Comparison of ENCODE assay signal across 22 cellular contexts in genomic region chr6:157013649-157014365, GRCh38.
DNase-seq lines count a peak whose midpoint lies in the region; ATAC-seq and TF ChIP-seq lines count a peak whose summit lies in the region.
"Had no signal": no experiment of that assay in that cellular context is flagged by ENCODE, and none has a peak within 500 bp of the region (broad histone marks: within the 10 kb centered on the region; RNA-seq: fewer than 3 reads in every experiment).

No MANE protein-coding gene starts in this region.

- TF ChIP-seq CTCF in astrocyte of the spinal cord (IDR thresholded peaks at IDR 0.05; ENCODE audit: low read depth, low read length) (no peak), neural cell (IDR thresholded peaks at IDR 0.05; ENCODE audit: poor library complexity, severe bottlenecking) (no peak), H9 (conservative IDR thresholded peaks at IDR 0.05) (no peak)

- in situ Hi-C loops in G401 (cut with HindIII; ENCODE audit: low sequenced_read_pairs) (no loop called here), astrocyte of the spinal cord (cut with HindIII; ENCODE audit: low sequenced_read_pairs) (no loop called here)

- no peak overlapping the region for H4K5ac ChIP-seq in H9 (ENCODE audit: insufficient read length, low read depth, low read length)

- no peak overlapping the region; a peak in 1 of 7 replicates for H3K27ac Mint-ChIP-seq in H9
- H3K27ac Mint-ChIP-seq: activated CD4-positive, alpha-beta memory T cell treated with anti-CD3 and anti-CD28 coated beads for 36 hours; activated naive CD8-positive, alpha-beta T cell; activated T-helper 2 cell treated with anti-CD3 and anti-CD28 coated beads, Interferon-gamma antibody, Interleukin-2, Interleukin-4, amounts not matched to agents 10 μg/mL and 5 μg/mL and 100 μg/mL, durations not matched to agents 14 hours and 24 hours and 36 hours; natural killer cell treated with Interleukin-12 subunit alpha and Interleukin-12 subunit beta and Interleukin-15 and Interleukin-18, amount 100 ng/mL, for 72 hours; stimulated activated naive CD8-positive, alpha-beta T cell treated with anti-CD3 and anti-CD28 coated beads, Interleukin-15, Interleukin-2, amounts not matched to agents 100 ng/mL and 50 ng/mL, for 24 hours had no signal

- no peaks in the 10 kb centered on the region for H3K9me3 ChIP-seq in HUES48 (ENCODE audit: control insufficient read depth, insufficient read depth, low read length)
- H3K9me3 ChIP-seq in neural cell (ENCODE audit: low read length) = peaks cover 13% of the 10 kb centered on the region
- H3K9me3 ChIP-seq in H9 (ENCODE audit: control insufficient read depth, low read depth, low read length) = no peaks in the 10 kb centered on the region
- H3K9me3 ChIP-seq: mucosa of descending colon, thoracic aorta had no signal

- H3K23me2 ChIP-seq in H9 (ENCODE audit: insufficient read length, low read depth, low read length, poor library complexity, severe bottlenecking) = no peaks in the 10 kb centered on the region

- H3K23ac ChIP-seq in H9 (ENCODE audit: insufficient read length, low read depth, low read length) = no peak overlapping the region

- H3K4me2 ChIP-seq in neural cell (ENCODE audit: low read length) (peak overlapping the region; percentile 2), H9 (ENCODE audit: insufficient read depth, insufficient read length, low read length) (no peak overlapping the region)

- H3K9ac ChIP-seq in HUES48 (ENCODE audit: low read depth, low read length) (no peak overlapping the region), neural cell (ENCODE audit: low read length) (no peak overlapping the region), H9 (ENCODE audit: extremely low read depth, insufficient read length, low read length) (no peak overlapping the region)

- H3K36me3 ChIP-seq in HUES48 (ENCODE audit: control insufficient read depth, insufficient read depth, low read length) = no peaks in the 10 kb centered on the region
- no peaks in the 10 kb centered on the region for H3K36me3 ChIP-seq in neural cell (ENCODE audit: insufficient read depth, low read length)
- H3K36me3 ChIP-seq: thoracic aorta had no signal

- no peaks in the 10 kb centered on the region for H3K9me2 ChIP-seq in neural cell (ENCODE audit: insufficient read depth, low read length)

- H3K9me3 Mint-ChIP-seq in H9 = peaks cover 0 to 5% of the 10 kb centered on the region in 2 experiments; a peak in 2 of 5 replicates
- H3K9me3 Mint-ChIP-seq: natural killer cell treated with Interleukin-12 subunit alpha and Interleukin-12 subunit beta and Interleukin-15 and Interleukin-18, amount 100 ng/mL, for 72 hours; stimulated activated naive CD8-positive, alpha-beta T cell treated with anti-CD3 and anti-CD28 coated beads, Interleukin-15, Interleukin-2, amounts not matched to agents 100 ng/mL and 50 ng/mL, for 24 hours had no signal

- H3K4me3 Mint-ChIP-seq in H9 = no peak overlapping the region
- H3K4me3 Mint-ChIP-seq: activated CD4-positive, alpha-beta memory T cell treated with anti-CD3 and anti-CD28 coated beads for 36 hours; activated naive CD8-positive, alpha-beta T cell; natural killer cell treated with Interleukin-12 subunit alpha and Interleukin-12 subunit beta and Interleukin-15 and Interleukin-18, amount 100 ng/mL, for 72 hours; stimulated activated naive CD8-positive, alpha-beta T cell treated with anti-CD3 and anti-CD28 coated beads, Interleukin-15, Interleukin-2, amounts not matched to agents 100 ng/mL and 50 ng/mL, for 24 hours had no signal

- H3T11ph ChIP-seq in H9 (ENCODE audit: low read length) = no peak overlapping the region

- peak overlapping the region; percentile 30 for H3K27ac ChIP-seq in HUES48 (ENCODE audit: low read depth, low read length)
- peak overlapping the region; percentile 33 for H3K27ac ChIP-seq in neural cell (ENCODE audit: low read length)
- H3K27ac ChIP-seq in H9 (ENCODE audit: insufficient read length, low read depth, low read length) = no peak overlapping the region
- H3K27ac ChIP-seq: thoracic aorta had no signal

- H2AFZ ChIP-seq in neural cell (ENCODE audit: low read depth, low read length) (no peak overlapping the region), H9 (ENCODE audit: low read length) (no peak overlapping the region)

- H3K18ac ChIP-seq in H9 (ENCODE audit: insufficient read length, low read depth, low read length) = no peak overlapping the region

- no peak overlapping the region for H4K8ac ChIP-seq in H9 (replicated peaks; ENCODE audit: insufficient read length, low read depth, low read length)

- DNase-seq in G401 (ENCODE audit: low spot score) (peak; percentile 20), astrocyte of the spinal cord (ENCODE audit: low read depth, low spot score) (peak; percentile 36), germinal center (ENCODE audit: low spot score) (no peak), H9 (no peak)
- DNase-seq: activated CD4-positive, alpha-beta memory T cell treated with anti-CD3 and anti-CD28 coated beads for 36 hours; activated CD8-positive, alpha-beta memory T cell treated with anti-CD3 and anti-CD28 coated beads, Interleukin-2, amount 50 U/mL, for 48 hours; aorta; GOT3; islet precursor cell; mucosa of descending colon; NCI-H1092 treated with DMSO at 0.1 percent for 48 hours; NCI-H1930; NCI-H226; T-helper 1 cell had no signal

- H3K27me3 ChIP-seq in HUES48 (ENCODE audit: control insufficient read depth, insufficient read depth, low read length) (no peaks in the 10 kb centered on the region), neural cell (ENCODE audit: insufficient read depth, low read depth, low read length) (no peaks in the 10 kb centered on the region), H9 (ENCODE audit: insufficient read depth, low read length) (no peaks in the 10 kb centered on the region)

- H2BK12ac ChIP-seq in H9 (ENCODE audit: insufficient read length, low read depth, low read length) = no peak overlapping the region

- H2BK120ac ChIP-seq in H9 (ENCODE audit: low read depth, low read length, poor library complexity, severe bottlenecking) = no peak overlapping the region

- WGBS in H9 (ENCODE audit: extremely low coverage, insufficient read length, low lambda C conversion rate) = no CpG with 5 or more reads among the region's 7 CpGs

- H2BK20ac ChIP-seq in H9 (ENCODE audit: low read depth, low read length, poor library complexity, severe bottlenecking) = no peak overlapping the region

- TF ChIP-seq RAD21 in neural cell (conservative IDR thresholded peaks at IDR 0.05) = no peak

- H4K20me1 ChIP-seq in neural cell (ENCODE audit: insufficient read depth) = no peaks in the 10 kb centered on the region
- H4K20me1 ChIP-seq in H9 (ENCODE audit: control insufficient read depth, insufficient read depth, insufficient read length) = no peaks in the 10 kb centered on the region

- H3K4ac ChIP-seq in H9 (ENCODE audit: low read depth, low read length) = no peak overlapping the region

- no peaks in the 10 kb centered on the region for H3F3A ChIP-seq in neural cell (ENCODE audit: insufficient read depth, low read length, poor library complexity, severe bottlenecking)

- peaks cover 30 to 34% of the 10 kb centered on the region in 2 experiments for H3K4me1 Mint-ChIP-seq in H9

- H3K56ac ChIP-seq in H9 (ENCODE audit: insufficient read length, low read depth, low read length) = no peak overlapping the region

- H3K79me1 ChIP-seq in H9 (ENCODE audit: insufficient read depth, low read depth, low read length, poor library complexity, severe bottlenecking) = no peaks in the 10 kb centered on the region

- H3K4me3 ChIP-seq in HUES48 (ENCODE audit: low read depth, low read length) = no peak overlapping the region
- no peak overlapping the region for H3K4me3 ChIP-seq in astrocyte of the spinal cord (ENCODE audit: low read depth, low read length)
- H3K4me3 ChIP-seq in neural cell (ENCODE audit: low read length) = peak overlapping the region; percentile 41
- H3K4me3 ChIP-seq: mucosa of descending colon, thoracic aorta had no signal

- no peak for TF ChIP-seq EP300 in neural cell (conservative IDR thresholded peaks at IDR 0.05; ENCODE audit: poor library complexity, severe bottlenecking)

- no peak for ATAC-seq in HG03039 (IDR thresholded peaks at IDR 0.05; ENCODE audit: unreplicated experiment)
- ATAC-seq: mucosa of descending colon; natural killer cell treated with Interleukin-12 subunit alpha and Interleukin-12 subunit beta and Interleukin-15 and Interleukin-18, amount 100 ng/mL, for 72 hours had no signal

- no peak overlapping the region for H2BK5ac ChIP-seq in H9 (ENCODE audit: insufficient read length, low read length)

- H3K79me2 ChIP-seq in neural cell (replicated peaks; ENCODE audit: insufficient read depth, low read length) (peaks cover 58% of the 10 kb centered on the region), H9 (ENCODE audit: insufficient read depth, low read length) (peaks cover 7% of the 10 kb centered on the region; the same call in 1 of the 2 replicates)

- no peaks in the 10 kb centered on the region for H3K27me3 Mint-ChIP-seq in H9 (ENCODE audit: low read depth)
- H3K27me3 Mint-ChIP-seq: activated CD4-positive, alpha-beta memory T cell treated with anti-CD3 and anti-CD28 coated beads for 36 hours; activated naive CD8-positive, alpha-beta T cell; natural killer cell treated with Interleukin-12 subunit alpha and Interleukin-12 subunit beta and Interleukin-15 and Interleukin-18, amount 100 ng/mL, for 72 hours; stimulated activated naive CD8-positive, alpha-beta T cell treated with anti-CD3 and anti-CD28 coated beads, Interleukin-15, Interleukin-2, amounts not matched to agents 100 ng/mL and 50 ng/mL, for 24 hours had no signal

- no peak overlapping the region for H2BK15ac ChIP-seq in H9 (ENCODE audit: low read depth, low read length)

- peaks cover 0 to 5% (median 0%) of the 10 kb centered on the region in 3 experiments; a peak in 1 of 7 replicates for H3K36me3 Mint-ChIP-seq in H9 (ENCODE audit: insufficient read depth in 1 of 3, low read depth in 3 of 3)
- H3K36me3 Mint-ChIP-seq: activated CD4-positive, alpha-beta memory T cell treated with anti-CD3 and anti-CD28 coated beads for 36 hours; activated naive CD8-positive, alpha-beta T cell; natural killer cell treated with Interleukin-12 subunit alpha and Interleukin-12 subunit beta and Interleukin-15 and Interleukin-18, amount 100 ng/mL, for 72 hours had no signal

- H3K14ac ChIP-seq in H9 (ENCODE audit: insufficient read depth, low read length) = no peak overlapping the region

- no peak overlapping the region for H4K91ac ChIP-seq in H9 (ENCODE audit: insufficient read length, low read depth, low read length)

- peaks cover 32% of the 10 kb centered on the region for H3K4me1 ChIP-seq in HUES48 (ENCODE audit: control insufficient read depth, insufficient read depth, low read length)
- no peaks in the 10 kb centered on the region; the same call in 1 of the 2 replicates for H3K4me1 ChIP-seq in H9 (ENCODE audit: insufficient read depth, low read length)

- H2AK5ac ChIP-seq in H9 (ENCODE audit: insufficient read length, low read length) = no peak overlapping the region

TF ChIP-seq in neural cell, 6 proteins besides CTCF, POLR2A, EP300 and RAD21 (continues in another document):
- TF ChIP-seq POLR2AphosphoS5 (IDR thresholded peaks at IDR 0.05) (no peak), EZH2 (IDR thresholded peaks at IDR 0.05; ENCODE audit: borderline replicate concordance, insufficient read depth, low read length, poor library complexity, severe bottlenecking) (no peak), MXI1 (conservative IDR thresholded peaks at IDR 0.05; ENCODE audit: poor library complexity, severe bottlenecking) (no peak), TAF1 (IDR thresholded peaks at IDR 0.05; ENCODE audit: low read depth) (no peak), SMC3 (conservative IDR thresholded peaks at IDR 0.05; ENCODE audit: poor library complexity) (no peak)

Comparison
In these comparisons a context has a peak if more than half of its experiments do, and no peak if none do; other contexts are left out.
1. DNase-seq: peak in G401 (single experiment) and astrocyte of the spinal cord (single experiment); none in germinal center (single experiment) and H9 (single experiment).